ENCODE assay signal across 8 cellular contexts in the genomic region with DNA sequence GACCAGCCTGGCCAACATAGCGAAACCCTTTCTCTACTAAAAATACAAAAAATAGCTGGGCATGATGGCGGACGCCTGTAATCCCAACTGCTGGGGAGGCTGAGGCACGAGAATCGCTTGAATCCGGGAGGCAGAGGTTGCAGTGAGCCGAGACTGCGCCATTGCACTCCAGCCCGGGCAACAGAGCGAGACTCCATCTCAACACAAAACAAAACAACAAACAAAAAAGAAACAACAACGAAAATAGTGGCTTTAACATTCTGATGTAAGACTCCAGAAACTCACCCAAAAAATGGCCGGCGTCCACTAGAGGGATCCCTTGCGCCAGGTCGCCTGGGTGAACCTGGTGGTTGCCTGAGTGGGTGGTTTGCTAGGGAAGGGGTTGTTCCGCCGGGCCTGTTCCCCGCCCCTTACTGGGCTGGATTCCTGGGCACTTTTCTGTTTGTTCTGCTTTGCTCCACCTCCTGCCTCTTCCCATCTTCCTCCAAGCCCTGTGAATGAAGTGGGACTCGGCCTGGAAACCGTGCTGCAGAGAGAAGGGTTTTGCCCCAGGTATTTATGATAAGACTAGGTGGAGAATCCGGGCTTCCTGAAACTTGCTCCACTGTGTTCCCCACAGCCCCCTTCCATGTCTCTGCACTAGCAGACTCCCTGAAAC. TPM values are rescaled to one million over a fixed set of nuclear protein-coding genes. Genes with fewer than 3 reads are reported as not detected.
DNase-seq lines count a peak whose midpoint lies in the region; ATAC-seq lines count a peak whose summit lies in the region.

No MANE protein-coding gene starts in this region.

- ATAC-seq in GM21723 (IDR thresholded peaks at IDR 0.05; ENCODE audit: unreplicated experiment) (no peak), GM21619 (IDR thresholded peaks at IDR 0.05; ENCODE audit: unreplicated experiment) (no peak), HG02763 (IDR thresholded peaks at IDR 0.05; ENCODE audit: unreplicated experiment) (no peak)

- DNase-seq in EL = peak; percentile 66
- peak; percentile 26 for DNase-seq in Jurkat, Clone E6-1 (ENCODE audit: low read depth, low spot score)
- peak; percentile 42 for DNase-seq in T1000 (lab: John Stamatoyannopoulos, UW)
- DNase-seq in T47D (ENCODE audit: low read depth in 1 of 2, low spot score in 1 of 2) = peak; percentile 95 to 96
- DNase-seq in mucosa of gallbladder (ENCODE audit: low spot score) = peak; percentile 47

- in situ Hi-C loops in T47D (cut with HindIII; ENCODE audit: low pct_unique_long_range_greater_than_20kb, low sequenced_read_pairs) = no loop called here

- no peak overlapping the region for H3K4me3 ChIP-seq in Jurkat, Clone E6-1 (ENCODE audit: low read length)

RNA-seq across cellular contexts. Expression of a gene that starts 1.5 kb away (rescaled TPM):
- polyA plus RNA-seq in Jurkat, Clone E6-1 (2012; ENCODE audit: insufficient read depth, insufficient read length) = 66.3 TPM
- total RNA-seq in mucosa of gallbladder = 64.4 TPM

RNA-seq across cellular contexts. Expression of a gene that starts 25.9 kb away (rescaled TPM):
- polyA plus RNA-seq in Jurkat, Clone E6-1 (2012; ENCODE audit: insufficient read depth, insufficient read length) = 220 TPM
- 178 TPM for total RNA-seq in mucosa of gallbladder

RNA-seq across cellular contexts. Expression of a gene that starts 48.8 kb away (rescaled TPM):
- polyA plus RNA-seq in Jurkat, Clone E6-1 (2012; ENCODE audit: insufficient read depth, insufficient read length) = 62.6 TPM
- total RNA-seq in mucosa of gallbladder = 21.4 TPM

RNA-seq across cellular contexts. Expression of a gene that starts 54.9 kb away (rescaled TPM):
- polyA plus RNA-seq in Jurkat, Clone E6-1 (2012; ENCODE audit: insufficient read depth, insufficient read length) = 19.4 TPM
- total RNA-seq in mucosa of gallbladder = 29.3 TPM

Comparison
In these comparisons a context has a peak if more than half of its experiments do, and no peak if none do; other contexts are left out.
1. DNase-seq: peak in every context shown above with its lines; median percentile 96 in T47D; 66 in EL; 47 in mucosa of gallbladder; 42 in T1000; 26 in Jurkat, Clone E6-1.